33 cellular contexts compared by ENCODE assay signal in genomic region chr17:60447375-60447774, GRCh38. TPM values are rescaled to one million over a fixed set of nuclear protein-coding genes. Genes with fewer than 3 reads are reported as not detected.
"Had no signal": no experiment of that assay in that cellular context is flagged by ENCODE, and none has a peak within 500 bp of the region (broad histone marks: within the 10 kb centered on the region; RNA-seq: fewer than 3 reads in every experiment).

No MANE protein-coding gene starts in this region.

- H3K27ac ChIP-seq: ascending aorta, epithelial cell of prostate, esophagus squamous epithelium, gastroesophageal sphincter, heart right ventricle had no signal

- ATAC-seq: activated naive CD4-positive, alpha-beta T cell treated with anti-CD3 and anti-CD28 coated beads, Interleukin-2, amount 50 U/mL, for 72 hours; activated T-cell treated with anti-CD3 and anti-CD28 coated beads, Interleukin-2, amount 50 U/mL, for 72 hours; gastroesophageal sphincter; heart right ventricle had no signal

- H3K27me3 ChIP-seq: ascending aorta, esophagus squamous epithelium, gastroesophageal sphincter, heart right ventricle had no signal

- H3K4me3 ChIP-seq: ascending aorta, esophagus squamous epithelium, gastroesophageal sphincter, heart right ventricle had no signal

- DNase-seq: activated CD4-positive, alpha-beta memory T cell treated with anti-CD3 and anti-CD28 coated beads, Interleukin-2, amount 10 ng/mL, durations not matched to agents 7 days and 5 days; activated CD4-positive, alpha-beta T cell treated with anti-CD3 and anti-CD28 coated beads for 1 hour; activated CD4-positive, alpha-beta T cell treated with anti-CD3 and anti-CD28 coated beads for 4 hours; activated CD4-positive, alpha-beta T cell treated with anti-CD3 and anti-CD28 coated beads, Interleukin-2, amount 10 ng/mL, durations not matched to agents 7 days and 5 days; activated CD4-positive, alpha-beta T cell treated with anti-CD3 and anti-CD28 coated beads, Interleukin-2, amount 50 U/mL, for 4 hours; activated CD8-positive, alpha-beta memory T cell treated with anti-CD3 and anti-CD28 coated beads, Interleukin-2, amount 50 U/mL, for 48 hours; activated gamma-delta T cell; activated naive CD4-positive, alpha-beta T cell; activated naive CD4-positive, alpha-beta T cell treated with anti-CD3 and anti-CD28 coated beads, Interleukin-2, amount 10 ng/mL, durations not matched to agents 7 days and 5 days; activated naive CD8-positive, alpha-beta T cell treated with anti-CD3 and anti-CD28 coated beads, Interleukin-2, amount 10 ng/mL, durations not matched to agents 7 days and 5 days; activated T-cell treated with anti-CD3 and anti-CD28 coated beads for 4 hours; activated T-cell treated with anti-CD3 and anti-CD28 coated beads, Interleukin-2, amount 50 U/mL, for 24 hours; activated T-cell treated with anti-CD3 and anti-CD28 coated beads, Interleukin-2, amount 50 U/mL, for 72 hours; cortex of kidney; dermis blood vessel endothelial cell; effector CD4-positive, alpha-beta T cell; esophagus squamous epithelium; foreskin melanocyte; heart right ventricle; T-helper 2 cell had no signal

- FAIRE-seq: bronchial epithelial cell, colon, endothelial cell of umbilical vein had no signal

- H3K9me3 ChIP-seq: ascending aorta, esophagus squamous epithelium, gastroesophageal sphincter, heart right ventricle had no signal

RNA-seq across cellular contexts. Expression of gene CHCT1, which starts 25.1 kb away (rescaled TPM):
- total RNA-seq: activated CD4-positive, alpha-beta memory T cell treated with anti-CD3 and anti-CD28 coated beads, Interleukin-2, amount 10 ng/mL, durations not matched to agents 7 days and 5 days; activated CD4-positive, alpha-beta T cell treated with anti-CD3 and anti-CD28 coated beads, Interleukin-2, amount 10 ng/mL, durations not matched to agents 7 days and 5 days; activated naive CD8-positive, alpha-beta T cell treated with anti-CD3 and anti-CD28 coated beads, Interleukin-2, amount 10 ng/mL, durations not matched to agents 7 days and 5 days; ascending aorta; bronchial epithelial cell; cardiac septum; chondrocyte; dermis blood vessel endothelial cell; endothelial cell of umbilical vein; esophagus squamous epithelium; fibroblast of lung; fibroblast of villous mesenchyme; gastroesophageal sphincter; glomerular endothelial cell; T-helper 1 cell treated with Interleukin-12 subunit alpha and Interleukin-12 subunit beta and Interleukin-4 antibody, amounts not matched to agents 30 ng/mL and 1 ng/mL, for 36 hours had no signal
- polyA plus RNA-seq: endothelial cell of umbilical vein, fibroblast of lung, heart right ventricle had no signal
